In the genomic region with DNA sequence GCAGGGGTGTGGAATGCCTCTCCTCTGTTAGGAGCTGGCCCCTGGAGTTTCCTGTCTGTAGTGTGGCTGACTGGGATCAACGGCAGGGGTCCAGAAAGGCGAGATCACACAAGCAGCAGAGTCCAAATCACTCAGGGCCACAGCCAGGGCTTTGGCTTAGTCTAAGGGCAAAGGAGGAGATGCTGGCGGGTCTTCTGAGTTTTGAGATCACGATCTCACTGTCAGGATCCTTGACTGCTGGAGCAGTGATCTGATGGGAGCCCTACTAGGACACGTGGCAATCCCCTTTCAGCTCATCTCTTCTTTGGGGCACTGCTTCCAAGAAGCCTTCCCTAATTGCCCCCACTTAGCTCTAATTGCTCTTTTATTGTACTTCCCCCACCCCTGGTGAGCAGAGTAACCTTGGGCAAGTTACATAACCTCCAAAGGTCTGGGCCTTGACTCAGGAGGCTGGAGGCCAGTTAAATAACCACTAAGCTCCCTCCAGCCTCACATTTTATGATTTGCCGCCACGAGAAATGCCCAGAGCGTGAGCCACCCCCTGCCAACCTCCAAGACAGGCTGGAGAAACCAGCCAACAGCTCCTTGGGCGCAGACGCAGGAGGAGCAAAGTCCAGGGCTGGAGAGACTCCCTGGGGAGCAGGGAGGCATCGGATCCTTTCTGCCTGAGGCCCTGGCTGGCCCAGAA, we compare ENCODE assay signal across 15 cellular contexts. TPM values are rescaled to one million over a fixed set of nuclear protein-coding genes. Genes with fewer than 3 reads are reported as not detected.
DNase-seq lines count a peak whose midpoint lies in the region; ATAC-seq and TF ChIP-seq lines count a peak whose summit lies in the region.
"Had no signal": no experiment of that assay in that cellular context is flagged by ENCODE, and none has a peak within 500 bp of the region (broad histone marks: within the 10 kb centered on the region; RNA-seq: fewer than 3 reads in every experiment).

No MANE protein-coding gene starts in this region.

- H3K4me1 Mint-ChIP-seq in nephron progenitor cell: peaks cover 86% of the 10 kb centered on the region

- BruUV-seq in A673 (replicated peaks; lab: Mats Ljungman, UMichigan): no TSS peak

- H3K36me3 Mint-ChIP-seq in nephron progenitor cell (ENCODE audit: low read depth): peaks cover 49% of the 10 kb centered on the region

- peak overlapping the region; percentile 91 for H3K27ac Mint-ChIP-seq in nephron progenitor cell

- H3K9me3 ChIP-seq in A673 (ENCODE audit: low read depth, low read length, poor library complexity, severe bottlenecking): no peaks in the 10 kb centered on the region
- H3K9me3 ChIP-seq in colonic mucosa: no peaks in the 10 kb centered on the region
- H3K9me3 ChIP-seq: BE2C had no signal

- peaks cover 18% of the 10 kb centered on the region for H3K27me3 Mint-ChIP-seq in nephron progenitor cell (ENCODE audit: low read depth, poor library complexity)

- intact Hi-C loops in A673 (cut with micrococcal nuclease; ENCODE audit: unreplicated experiment) (no loop called here), colonic mucosa (cut with DNase I) (no loop called here)

- POLR2A ChIA-PET in A673 (lab: Charles Lee; ENCODE audit: low non-redundant PET): no interaction called here

- CTCF ChIA-PET in A673 (lab: Charles Lee): no interaction called here

- H3K27ac ChIP-seq in A673 (ENCODE audit: low read depth, low read length, poor library complexity, severe bottlenecking): no peak overlapping the region
- peak overlapping the region; percentile 27 for H3K27ac ChIP-seq in colonic mucosa
- H3K27ac ChIP-seq: GM23248 had no signal

- no peak for ATAC-seq in activated CD4-positive, CD25-positive, alpha-beta regulatory T cell treated with anti-CD3 and anti-CD28 coated beads, Interleukin-2, amount 50 U/mL, for 24 hours
- ATAC-seq in left lobe of liver: no peak

- no peaks in the 10 kb centered on the region for H3K4me1 ChIP-seq in A673 (ENCODE audit: insufficient read depth, low read length, poor library complexity, severe bottlenecking)
- peaks cover 12% of the 10 kb centered on the region for H3K4me1 ChIP-seq in colonic mucosa
- H3K4me1 ChIP-seq: BE2C had no signal

- no peak overlapping the region for H3K4me3 Mint-ChIP-seq in nephron progenitor cell

- H3K9me3 Mint-ChIP-seq in nephron progenitor cell: no peaks in the 10 kb centered on the region

- TF ChIP-seq CTCF in A673 (conservative IDR thresholded peaks at IDR 0.05; ENCODE audit: low read depth, low read length) (no peak), colonic mucosa (IDR thresholded peaks at IDR 0.05) (no peak), nephron progenitor cell (IDR thresholded peaks at IDR 0.05) (no peak)

- no peaks in the 10 kb centered on the region for H3K27me3 ChIP-seq in A673 (replicated peaks; ENCODE audit: insufficient read depth, low read depth, low read length, poor library complexity)
- no peaks in the 10 kb centered on the region for H3K27me3 ChIP-seq in colonic mucosa
- H3K27me3 ChIP-seq: BE2C had no signal

- H3K4me3 ChIP-seq in A673 (ENCODE audit: low read depth, low read length, poor library complexity, severe bottlenecking) (no peak overlapping the region), colonic mucosa (no peak overlapping the region)
- H3K4me3 ChIP-seq: GM23248 had no signal

- DNase-seq in A673 (ENCODE audit: low spot score) (peak; percentile 17), HT-29 (ENCODE audit: low spot score) (peak; percentile 47), colonic mucosa (peak; percentile 83), nephron progenitor cell (no peak), left lobe of liver (ENCODE audit: low spot score) (no peak), GDM1 (lab: John Stamatoyannopoulos, UW) (no peak), NCI-H2029 treated with DMSO at 0.1 percent for 48 hours (lab: John Stamatoyannopoulos, UW) (no peak)
- DNase-seq: activated effector memory CD4-positive, alpha-beta T cell treated with Interleukin-2 at 50 U/mL for 16 hours; BE2C; GM23248; KG1; NCI-H2107; T1000 had no signal

- peak overlapping the region in 1 of 2 donors; percentile 68 for H3K9ac ChIP-seq in colonic mucosa (ENCODE audit: low read depth in 2 of 2, low read length in 2 of 2)
- H3K9ac ChIP-seq: GM23248 had no signal

- H3K36me3 ChIP-seq in A673 (ENCODE audit: insufficient read depth, low read length, poor library complexity, severe bottlenecking) (no peaks in the 10 kb centered on the region), colonic mucosa (no peaks in the 10 kb centered on the region)
- H3K36me3 ChIP-seq: BE2C had no signal

RNA-seq across cellular contexts. Expression of gene KCNK5, which starts 12.0 kb away (rescaled TPM):
- 0.09 TPM in 1 of 2 replicates, not detected in the other for total RNA-seq in A673 (2021)
- 31.8 and 35.3 TPM in 2 replicates for total RNA-seq in HT-29 (2014; rRNA removed; shearing (Covaris generic))
- total RNA-seq in colonic mucosa: 10 to 100 TPM; 26.9 to 39.6 TPM
- total RNA-seq in left lobe of liver: 62.3 TPM
- total RNA-seq: dermis microvascular lymphatic vessel endothelial cell, GM23248 had no signal

Comparison
In these comparisons a context has a peak if more than half of its experiments do, and no peak if none do; other contexts are left out.
1. DNase-seq: peak in A673 (single experiment), HT-29 (single experiment) and colonic mucosa (single experiment); none in nephron progenitor cell (single experiment), left lobe of liver (single experiment), GDM1 (single experiment) and NCI-H2029 treated with DMSO at 0.1 percent for 48 hours (single experiment).
2. RNA of gene KCNK5, which starts 12.0 kb away (total RNA-seq): 62.3 TPM in left lobe of liver (single experiment), 26.9 to 39.6 TPM in colonic mucosa and 31.8 to 35.3 TPM in HT-29; 0.09 TPM in A673; every median in the first group is over 10 times any median in the second.